ENCODE assay signal across 11 cellular contexts in the genomic region with DNA sequence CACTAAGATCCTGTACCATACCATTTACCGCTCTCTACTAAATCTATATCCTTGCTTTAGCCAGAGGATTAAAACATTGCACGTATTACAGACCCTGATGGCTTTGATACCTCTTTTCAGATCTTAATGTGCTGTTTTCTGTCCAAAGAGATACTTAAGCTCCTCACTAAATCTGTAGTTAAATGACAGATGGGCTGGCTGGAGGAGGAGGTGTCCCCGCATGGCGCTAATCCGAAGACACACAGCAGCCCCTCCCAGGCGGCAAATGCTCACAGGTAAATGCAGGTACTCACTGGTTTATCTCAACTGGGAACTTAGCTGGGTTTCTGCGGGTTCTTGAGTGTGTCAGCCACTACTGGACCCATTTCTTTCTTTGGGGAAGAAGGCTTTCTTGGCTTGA. TPM values are rescaled to one million over a fixed set of nuclear protein-coding genes. Genes with fewer than 3 reads are reported as not detected.
DNase-seq lines count a peak whose midpoint lies in the region; ATAC-seq and TF ChIP-seq lines count a peak whose summit lies in the region.
"Had no signal": no experiment of that assay in that cellular context is flagged by ENCODE, and none has a peak within 500 bp of the region (broad histone marks: within the 10 kb centered on the region; RNA-seq: fewer than 3 reads in every experiment).

No MANE protein-coding gene starts in this region.

- DNase-seq in stimulated activated naive CD8-positive, alpha-beta T cell treated with anti-CD3 and anti-CD28 coated beads, Interleukin-15, Interleukin-2, amounts not matched to agents 100 U/mL and 50 U/mL, for 24 hours, result peak; percentile 1
- no peak for DNase-seq in stimulated activated naive CD8-positive, alpha-beta T cell treated with anti-CD3 and anti-CD28 coated beads, Interleukin-15, amount 100 ng/mL, for 72 hours
- DNase-seq in RWPE2 (ENCODE audit: low spot score), result peak; percentile 39
- DNase-seq in lower lobe of right lung, result no peak
- no peak for DNase-seq in T-helper 2 cell
- DNase-seq in UCSD-AML1 (lab: John Stamatoyannopoulos, UW; ENCODE audit: unreplicated experiment), result no peak

- H3K36me3 ChIP-seq in RWPE2 (ENCODE audit: low read depth) (peaks cover 46% of the 10 kb centered on the region), lower lobe of right lung (peaks cover 54% of the 10 kb centered on the region)

- no peak for ATAC-seq in stimulated activated naive CD8-positive, alpha-beta T cell treated with anti-CD3 and anti-CD28 coated beads, Interleukin-15, Interleukin-2, amounts not matched to agents 100 U/mL and 50 U/mL, for 24 hours
- no peak for ATAC-seq in stimulated activated naive CD8-positive, alpha-beta T cell treated with anti-CD3 and anti-CD28 coated beads, Interleukin-15, amount 100 ng/mL, for 72 hours
- ATAC-seq in RWPE2 (ENCODE audit: low read depth) (no peak), lower lobe of right lung (no peak), HG02938 (IDR thresholded peaks at IDR 0.05; ENCODE audit: unreplicated experiment) (no peak), GM18505 (IDR thresholded peaks at IDR 0.05; ENCODE audit: unreplicated experiment) (no peak)
- ATAC-seq: psoas muscle had no signal

- peaks cover 19% of the 10 kb centered on the region for H3K4me1 ChIP-seq in RWPE2 (ENCODE audit: insufficient read depth, poor library complexity, severe bottlenecking)
- H3K4me1 ChIP-seq in lower lobe of right lung, result peaks cover 51% of the 10 kb centered on the region
- H3K4me1 ChIP-seq: psoas muscle had no signal

- no peak overlapping the region for H3K27ac Mint-ChIP-seq in stimulated activated naive CD8-positive, alpha-beta T cell treated with anti-CD3 and anti-CD28 coated beads, Interleukin-15, amount 100 ng/mL, for 72 hours

- intact Hi-C loops in lower lobe of right lung (cut with DNase I), result no loop called here

- peaks cover 58% of the 10 kb centered on the region for H3K4me1 Mint-ChIP-seq in stimulated activated naive CD8-positive, alpha-beta T cell treated with anti-CD3 and anti-CD28 coated beads, Interleukin-15, amount 100 ng/mL, for 72 hours

- H3K9me3 ChIP-seq in RWPE2 (ENCODE audit: severe bottlenecking), result no peaks in the 10 kb centered on the region
- no peaks in the 10 kb centered on the region for H3K9me3 ChIP-seq in lower lobe of right lung
- H3K9me3 ChIP-seq: esophagus muscularis mucosa, psoas muscle, vagina had no signal

- H3K27ac ChIP-seq in RWPE2 (ENCODE audit: poor library complexity, severe bottlenecking) (no peak overlapping the region), lower lobe of right lung (peak overlapping the region; percentile 84)
- H3K27ac ChIP-seq: esophagus muscularis mucosa, psoas muscle had no signal

- no peak for TF ChIP-seq CTCF in RWPE2 (IDR thresholded peaks at IDR 0.05; ENCODE audit: poor library complexity, severe bottlenecking)
- TF ChIP-seq CTCF in lower lobe of right lung (IDR thresholded peaks at IDR 0.05), result no peak

- no peak overlapping the region for H3K4me3 Mint-ChIP-seq in stimulated activated naive CD8-positive, alpha-beta T cell treated with anti-CD3 and anti-CD28 coated beads, Interleukin-15, amount 100 ng/mL, for 72 hours

- H3K27me3 Mint-ChIP-seq in stimulated activated naive CD8-positive, alpha-beta T cell treated with anti-CD3 and anti-CD28 coated beads, Interleukin-15, amount 100 ng/mL, for 72 hours, result no peaks in the 10 kb centered on the region

- H3K4me3 ChIP-seq in RWPE2 (ENCODE audit: severe bottlenecking) (no peak overlapping the region), lower lobe of right lung (peak overlapping the region; percentile 68)
- H3K4me3 ChIP-seq: psoas muscle had no signal

- TF ChIP-seq POLR2A in GM18505 (IDR thresholded peaks at IDR 0.05; ENCODE audit: borderline replicate concordance, extremely low read depth, insufficient read depth, insufficient read length), result no peak

- H3K9me3 Mint-ChIP-seq in stimulated activated naive CD8-positive, alpha-beta T cell treated with anti-CD3 and anti-CD28 coated beads, Interleukin-15, amount 100 ng/mL, for 72 hours, result no peaks in the 10 kb centered on the region

- H3K27me3 ChIP-seq in RWPE2 (ENCODE audit: insufficient read depth, poor library complexity, severe bottlenecking) (no peaks in the 10 kb centered on the region), lower lobe of right lung (ENCODE audit: low read depth) (no peaks in the 10 kb centered on the region)
- H3K27me3 ChIP-seq: esophagus muscularis mucosa, vagina had no signal

RNA-seq across cellular contexts. Expression of gene LPCAT1, which starts 2.7 kb away (rescaled TPM):
- 475 TPM for total RNA-seq in lower lobe of right lung

Comparison
In these comparisons a context has a peak if more than half of its experiments do, and no peak if none do; other contexts are left out.
1. DNase-seq: peak in stimulated activated naive CD8-positive, alpha-beta T cell treated with anti-CD3 and anti-CD28 coated beads, Interleukin-15, Interleukin-2, amounts not matched to agents 100 U/mL and 50 U/mL, for 24 hours (single experiment) and RWPE2 (single experiment); none in stimulated activated naive CD8-positive, alpha-beta T cell treated with anti-CD3 and anti-CD28 coated beads, Interleukin-15, amount 100 ng/mL, for 72 hours (0 of 2), lower lobe of right lung (single experiment), T-helper 2 cell (0 of 5) and UCSD-AML1 (single experiment).